In genomic region chr10:68332259-68333057, GRCh38 we compare ENCODE assay signal across 8 cellular contexts. TPM values are rescaled to one million over a fixed set of nuclear protein-coding genes. Genes with fewer than 3 reads are reported as not detected.
A peak's percentile ranks its signal among the peaks of the same experiment; 100 is the strongest.
DNase-seq lines count a peak whose midpoint lies in the region; ATAC-seq and TF ChIP-seq lines count a peak whose summit lies in the region.

Gene PBLD (minus strand): TSS chr10:68332928. CDS start chr10:68306844, 26,084 bp downstream.

- peaks cover 3% of the 10 kb centered on the region for H3K27me3 Mint-ChIP-seq in activated CD4-positive, alpha-beta memory T cell treated with anti-CD3 and anti-CD28 coated beads for 36 hours

- peak; percentile 54 for TF ChIP-seq CTCF in AG09319 (IDR thresholded peaks at IDR 0.05; ENCODE audit: low read depth, low read length)

- H3K27ac Mint-ChIP-seq in activated CD4-positive, alpha-beta memory T cell treated with anti-CD3 and anti-CD28 coated beads for 36 hours = peak within 1 kb of the TSS; percentile 100

- POLR2A ChIA-PET in activated CD4-positive, alpha-beta memory T cell treated with anti-CD3 and anti-CD28 coated beads for 36 hours (lab: Charles Lee) = interaction anchor here (0.6 to 2.1 kb wide), 15 partner anchors 8 to 756 kb away, joined by 3 to 11 read pairs (median 4); partner anchors contain the start of genes DDX21, DDX50, DNA2 and RUFY2

- peak within 1 kb of the TSS; percentile 100 for H3K4me3 Mint-ChIP-seq in activated CD4-positive, alpha-beta memory T cell treated with anti-CD3 and anti-CD28 coated beads for 36 hours

- peak; percentile 26 for ATAC-seq in HG03432 (IDR thresholded peaks at IDR 0.05; ENCODE audit: unreplicated experiment)

- H3K9me3 Mint-ChIP-seq in activated CD4-positive, alpha-beta memory T cell treated with anti-CD3 and anti-CD28 coated beads for 36 hours = no peaks in the 10 kb centered on the region

- CTCF ChIA-PET in activated CD4-positive, alpha-beta memory T cell treated with anti-CD3 and anti-CD28 coated beads for 36 hours (lab: Charles Lee) = interaction anchor here (0.6 to 1.5 kb wide), 8 partner anchors 9 to 544 kb away, joined by 3 to 7 read pairs (median 3); no protein-coding TSS in a partner anchor

- TF ChIP-seq POLR2A in GM19099 (IDR thresholded peaks at IDR 0.05; ENCODE audit: extremely low read depth, insufficient read length, low read depth) = peak; percentile 59

- DNase-seq in AG09319 (ENCODE audit: extremely low read depth, low read depth) (peak; percentile 48), NCI-H526 (lab: John Stamatoyannopoulos, UW) (peak; percentile 45 to 76), lung microvascular endothelial cell (ENCODE audit: low read depth in 2 of 2) (peak; percentile 82 to 86)
- peak; percentile 75 for DNase-seq in activated CD4-positive, alpha-beta memory T cell treated with anti-CD3 and anti-CD28 coated beads for 36 hours
- DNase-seq in effector CD8-positive, alpha-beta T cell (lab: John Stamatoyannopoulos, UW) = peak; percentile 52
- DNase-seq in stimulated activated CD4-positive, alpha-beta T cell treated with anti-CD3 and anti-CD28 coated beads, TNF-alpha, amount 100 ng/mL, for 4 hours (ENCODE audit: low read depth in 3 of 3) = peak in 2 of 3 experiments; percentile 13 to 38

- peaks cover 41% of the 10 kb centered on the region for H3K36me3 Mint-ChIP-seq in activated CD4-positive, alpha-beta memory T cell treated with anti-CD3 and anti-CD28 coated beads for 36 hours

- peaks cover 41% of the 10 kb centered on the region for H3K4me1 Mint-ChIP-seq in activated CD4-positive, alpha-beta memory T cell treated with anti-CD3 and anti-CD28 coated beads for 36 hours (ENCODE audit: low read depth)

- intact Hi-C loops in activated CD4-positive, alpha-beta memory T cell treated with anti-CD3 and anti-CD28 coated beads for 36 hours (cut with micrococcal nuclease) = loop anchor here (1.0 to 5.0 kb wide), 6 partner anchors 75 to 625 kb away; partner anchors contain the start of genes CCAR1, DDX21, DDX50 and RUFY2

RNA-seq across cellular contexts. Expression of gene PBLD, which starts in this region (rescaled TPM):
- 1 to 10 TPM; 1.2 to 1.3 TPM for total RNA-seq in activated CD4-positive, alpha-beta memory T cell treated with anti-CD3 and anti-CD28 coated beads for 36 hours
- total RNA-seq in lung microvascular endothelial cell = 3.2 and 3.5 TPM in 2 replicates

Comparison
In these comparisons a context has a peak if more than half of its experiments do, and no peak if none do; other contexts are left out.
1. Peak in every context shown above with its lines: DNase-seq and ATAC-seq.
2. DNase-seq: peak in every context shown above with its lines; median percentile 84 in lung microvascular endothelial cell; 75 in activated CD4-positive, alpha-beta memory T cell treated with anti-CD3 and anti-CD28 coated beads for 36 hours; 60 in NCI-H526; 52 in effector CD8-positive, alpha-beta T cell; 48 in AG09319; 26 in stimulated activated CD4-positive, alpha-beta T cell treated with anti-CD3 and anti-CD28 coated beads, TNF-alpha, amount 100 ng/mL, for 4 hours.